1 cellular context compared by ENCODE assay signal in genomic region chr12:1575799-1576401, GRCh38.
TF ChIP-seq lines count a peak whose summit lies in the region.

No MANE protein-coding gene starts in this region.

TF ChIP-seq in HEK293, 187 proteins besides CTCF, POLR2A, EP300 and RAD21 (continued from another document):
- TF ChIP-seq ZBTB10 (tag by site-specific recombination; IDR thresholded peaks at IDR 0.05) (no peak), ZNF639 (tag by site-specific recombination; IDR thresholded peaks at IDR 0.05) (no peak), ZBTB48 (tag by site-specific recombination; IDR thresholded peaks at IDR 0.05) (no peak), ZNF792 (tag by site-specific recombination; IDR thresholded peaks at IDR 0.05) (no peak), ZNF629 (tag by site-specific recombination; IDR thresholded peaks at IDR 0.05) (0 out of 2 replicates have a peak, but pooled peaks have one; percentile 7), ZNF138 (tag by site-specific recombination; IDR thresholded peaks at IDR 0.05; ENCODE audit: borderline replicate concordance) (no peak), SCRT2 (tag by site-specific recombination; IDR thresholded peaks at IDR 0.05) (peak; percentile 96), TCF7L2 (IDR thresholded peaks at IDR 0.05; ENCODE audit: borderline replicate concordance, low read depth, low read length) (peak; percentile 23; the same call in 1 of the 2 replicates), ZNF514 (tag by site-specific recombination; IDR thresholded peaks at IDR 0.05) (no peak), ZNF585B (tag by site-specific recombination; IDR thresholded peaks at IDR 0.05) (no peak), ZNF777 (tag by site-specific recombination; IDR thresholded peaks at IDR 0.05; ENCODE audit: borderline replicate concordance) (no peak), ZNF521 (tag by site-specific recombination; IDR thresholded peaks at IDR 0.05) (no peak), ZNF324 (tag by site-specific recombination; IDR thresholded peaks at IDR 0.05) (no peak), GFI1B (tag by site-specific recombination; IDR thresholded peaks at IDR 0.05) (peak; percentile 90), ZNF280C (tag by site-specific recombination; IDR thresholded peaks at IDR 0.05) (no peak), KLF8 (tag by site-specific recombination; IDR thresholded peaks at IDR 0.05) (no peak), YY1 (tag by site-specific recombination; IDR thresholded peaks at IDR 0.05) (no peak), ZNF791 (tag by site-specific recombination; IDR thresholded peaks at IDR 0.05) (no peak), ZNF664 (tag by site-specific recombination; IDR thresholded peaks at IDR 0.05) (no peak), ZNF660 (tag by site-specific recombination; IDR thresholded peaks at IDR 0.05) (no peak), ZNF274 (IDR thresholded peaks at IDR 0.05; ENCODE audit: low read length) (no peak), ZNF274 (tag by site-specific recombination; IDR thresholded peaks at IDR 0.05; ENCODE audit: borderline replicate concordance) (no peak), ZNF670 (tag by site-specific recombination; IDR thresholded peaks at IDR 0.05; ENCODE audit: low read depth) (no peak)
- TF ChIP-seq, protein P1, sequence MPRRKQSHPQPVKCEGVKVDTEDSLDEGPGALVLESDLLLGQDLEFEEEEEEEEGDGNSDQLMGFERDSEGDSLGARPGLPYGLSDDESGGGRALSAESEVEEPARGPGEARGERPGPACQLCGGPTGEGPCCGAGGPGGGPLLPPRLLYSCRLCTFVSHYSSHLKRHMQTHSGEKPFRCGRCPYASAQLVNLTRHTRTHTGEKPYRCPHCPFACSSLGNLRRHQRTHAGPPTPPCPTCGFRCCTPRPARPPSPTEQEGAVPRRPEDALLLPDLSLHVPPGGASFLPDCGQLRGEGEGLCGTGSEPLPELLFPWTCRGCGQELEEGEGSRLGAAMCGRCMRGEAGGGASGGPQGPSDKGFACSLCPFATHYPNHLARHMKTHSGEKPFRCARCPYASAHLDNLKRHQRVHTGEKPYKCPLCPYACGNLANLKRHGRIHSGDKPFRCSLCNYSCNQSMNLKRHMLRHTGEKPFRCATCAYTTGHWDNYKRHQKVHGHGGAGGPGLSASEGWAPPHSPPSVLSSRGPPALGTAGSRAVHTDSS (tag by site-specific recombination; IDR thresholded peaks at IDR 0.05), result no peak
